9 cellular contexts compared by ENCODE assay signal in the genomic region with DNA sequence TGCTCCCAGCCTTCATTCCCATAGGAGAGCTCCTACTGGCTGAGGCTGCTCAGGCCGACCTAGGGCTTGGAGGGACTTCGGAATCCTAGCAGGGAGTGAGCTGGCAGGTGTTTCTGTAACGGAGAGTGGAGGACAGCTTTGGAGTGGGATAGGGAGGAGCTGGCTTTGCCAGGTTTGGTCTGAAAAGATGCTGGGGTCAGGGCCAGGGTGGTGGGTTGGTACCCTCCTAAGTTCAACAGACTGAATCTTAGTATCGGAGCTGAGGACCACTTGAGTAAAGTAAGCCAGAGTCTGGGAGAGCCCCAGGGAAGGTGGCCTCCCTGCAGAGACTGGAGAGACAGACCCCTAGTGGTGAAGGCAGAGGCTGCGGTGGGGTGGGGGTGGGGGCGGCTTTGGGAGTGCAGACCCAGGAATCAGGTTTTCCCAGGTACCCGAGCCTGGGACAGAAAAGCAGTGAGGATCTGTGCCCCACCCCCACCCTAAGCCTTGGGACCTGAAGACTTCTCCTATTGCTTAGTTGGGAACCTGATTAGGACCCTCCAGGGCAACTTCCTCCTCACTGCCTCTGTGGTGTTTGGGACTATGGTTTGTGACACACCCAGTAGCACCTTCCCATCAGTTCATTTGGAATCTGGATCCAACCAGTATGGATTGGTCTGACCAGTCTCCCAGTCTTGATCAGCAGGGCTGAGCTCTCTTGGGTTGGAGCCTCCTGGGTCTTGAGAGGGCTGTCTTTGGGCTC. TPM values are rescaled to one million over a fixed set of nuclear protein-coding genes. Genes with fewer than 3 reads are reported as not detected.
DNase-seq lines count a peak whose midpoint lies in the region; ATAC-seq, FAIRE-seq and TF ChIP-seq lines count a peak whose summit lies in the region.
"Had no signal": no experiment of that assay in that cellular context is flagged by ENCODE, and none has a peak within 500 bp of the region (broad histone marks: within the 10 kb centered on the region; RNA-seq: fewer than 3 reads in every experiment).

No MANE protein-coding gene starts in this region.

- no peak for TF ChIP-seq POLR2A in heart left ventricle (IDR thresholded peaks at IDR 0.05)
- no peak for TF ChIP-seq POLR2A in HepG2 (IDR thresholded peaks at IDR 0.05; ENCODE audit: insufficient read depth in 1 of 2, low read depth in 2 of 2, low read length in 2 of 2)

- FAIRE-seq in HepG2 (lab: Jason Lieb, UNC): peak; percentile 73

- intact Hi-C loops in heart left ventricle (cut with DNase I): loop anchor here in 7 of 10 donors (5.0 to 10.0 kb wide), 5 partner anchors 39 to 229 kb away; partner anchors contain the start of genes KANSL3 (in 2 of the 7) and ARID5A (in 1 of the 7)
- intact Hi-C loops in cardiac septum (cut with DNase I): loop anchor here (2.0 to 5.0 kb wide), 3 partner anchors 37 to 211 kb away; partner anchors contain the start of gene ANKRD39
- intact Hi-C loops in HepG2 (cut with micrococcal nuclease; ENCODE audit: unreplicated experiment): loop anchor here (1.0 to 10.0 kb wide), 7 partner anchors 37 to 226 kb away; partner anchors contain the start of genes ARID5A and CNNM3

- H3K9me3 ChIP-seq in heart left ventricle: no peaks in the 10 kb centered on the region
- no peaks in the 10 kb centered on the region for H3K9me3 ChIP-seq in HepG2 (ENCODE audit: low read length)
- H3K9me3 ChIP-seq in thoracic aorta: no peaks in the 10 kb centered on the region

- H3K4me1 ChIP-seq in heart left ventricle (peaks cover 0 to 50% (median 38%) of the 10 kb centered on the region in 12 donors), HepG2 (ENCODE audit: insufficient read depth, low read length) (peaks cover 86% of the 10 kb centered on the region), thoracic aorta (ENCODE audit: control insufficient read depth in 1 of 2, low read depth in 2 of 2) (peaks cover 21 to 61% of the 10 kb centered on the region in 2 donors)

- in situ Hi-C loops in T47D (cut with HindIII; ENCODE audit: low pct_unique_long_range_greater_than_20kb, low sequenced_read_pairs): no loop called here
- in situ Hi-C loops in HepG2 (cut with HindIII; ENCODE audit: extremely low pct_ligation_motif_present, low pct_unique_long_range_greater_than_20kb): no loop called here

- H2AFZ ChIP-seq in HepG2 (ENCODE audit: low read length): peak overlapping the region; percentile 45

- no peak for TF ChIP-seq EP300 in HepG2 (IDR thresholded peaks at IDR 0.05; ENCODE audit: low read depth in 2 of 2, low read length in 2 of 2)
- no peak for TF ChIP-seq EP300 in HepG2 (CRISPR knock-in tag; IDR thresholded peaks at IDR 0.05; ENCODE audit: borderline replicate concordance)

- no TSS peak for BruUV-seq in HepG2 (replicated peaks; lab: Mats Ljungman, UMichigan)

- H3K9ac ChIP-seq in HepG2 (ENCODE audit: insufficient read depth, low read depth, low read length): peak overlapping the region; percentile 53; the same call in 1 of the 2 replicates

- H4K20me1 ChIP-seq in HepG2 (ENCODE audit: insufficient read depth, low read length): no peaks in the 10 kb centered on the region; the same call in 1 of the 2 replicates

- H3K27ac ChIP-seq in heart left ventricle (peak overlapping the region in 6 of 12 donors; percentile 6 to 72 (median 40)), HepG2 (ENCODE audit: extremely low read length, insufficient read depth, low read length) (peak overlapping the region; percentile 17), thoracic aorta (peak overlapping the region; percentile 27 to 49)
- H3K27ac ChIP-seq: epithelial cell of prostate had no signal

- CTCF ChIA-PET in HepG2 (lab: Yijun Ruan, JAX; ENCODE audit: low intra/inter-chr PET ratio, low total read pairs): interaction anchor here (1.4 kb wide), 1 partner anchor 38 kb away, joined by 3 read pairs; no protein-coding TSS in a partner anchor

- H3K27me3 ChIP-seq in heart left ventricle (no peaks in the 10 kb centered on the region), HepG2 (ENCODE audit: control insufficient read depth in 1 of 2, insufficient read depth in 2 of 2, low read length in 2 of 2) (peaks cover 0 to 3% of the 10 kb centered on the region in 2 experiments; a peak in 1 of 5 replicates), thoracic aorta (replicated peaks; ENCODE audit: insufficient read depth) (no peaks in the 10 kb centered on the region)

- DNase-seq in heart left ventricle (no peak), cardiac septum (ENCODE audit: low spot score) (no peak), NCI-H526 (lab: John Stamatoyannopoulos, UW) (peak; percentile 46 to 76), T47D (ENCODE audit: low read depth in 1 of 2, low spot score in 1 of 2) (peak; percentile 44 to 71), HepG2 (ENCODE audit: low spot score) (peak; percentile 49), thoracic aorta (ENCODE audit: low spot score) (no peak), occipital lobe (lab: John Stamatoyannopoulos, UW) (no peak)

- peak overlapping the region; percentile 100 for H3K4me2 ChIP-seq in HepG2 (ENCODE audit: low read depth, low read length)

- H3K4me3 ChIP-seq in heart left ventricle: peak overlapping the region in 10 of 12 donors; percentile 22 to 91 (median 58)
- H3K4me3 ChIP-seq in HepG2 (replicated peaks in 1 of 3; ENCODE audit: insufficient read depth in 1 of 3, low read depth in 2 of 3, low read length in 3 of 3): peak overlapping the region; percentile 59 to 94 (median 77)
- H3K4me3 ChIP-seq in thoracic aorta: peak overlapping the region; percentile 83

- WGBS in heart left ventricle, 4 donors: 28 to 51% (median 33%) methylated on average over 4 to 7 of the region's 7 CpGs
- WGBS in HepG2 (ENCODE audit: low lambda C conversion rate): 3% methylated on average over 7 of the region's 7 CpGs

- peak in 9 of 12 donors; percentile 19 to 55 (median 43) for TF ChIP-seq CTCF in heart left ventricle (IDR thresholded peaks at IDR 0.05)
- peak; percentile 69 for TF ChIP-seq CTCF in HepG2 (CRISPR knock-in tag; IDR thresholded peaks at IDR 0.05)
- TF ChIP-seq CTCF in thoracic aorta (IDR thresholded peaks at IDR 0.05): peak; percentile 53

- peaks cover 25% of the 10 kb centered on the region for H3K79me2 ChIP-seq in HepG2 (ENCODE audit: insufficient read depth, low read length)

- peak in 1 of 4 donors; percentile 19 for ATAC-seq in heart left ventricle
- ATAC-seq in HepG2: peak; percentile 69
- ATAC-seq in thoracic aorta (ENCODE audit: insufficient number of reproducible peaks, low FRiP score, low read depth): no peak
- ATAC-seq in HG03432 (IDR thresholded peaks at IDR 0.05; ENCODE audit: unreplicated experiment): no peak

- TF ChIP-seq RAD21 in HepG2 (CRISPR knock-in tag; IDR thresholded peaks at IDR 0.05): 0 out of 2 replicates have a peak, but pooled peaks have one; percentile 19

- POLR2A ChIA-PET in HepG2 (lab: Yijun Ruan, JAX): interaction anchor here (0.8 to 2.6 kb wide), 7 partner anchors 25 to 214 kb away, joined by 3 to 14 read pairs (median 3); partner anchors contain the start of genes ANKRD39 and CNNM3

- H3K36me3 ChIP-seq in heart left ventricle (peaks cover 0 to 4% (median 0%) of the 10 kb centered on the region in 9 donors), HepG2 (replicated peaks in 1 of 2; ENCODE audit: control insufficient read depth in 1 of 2, insufficient read depth in 2 of 2, low read length in 2 of 2) (no peaks in the 10 kb centered on the region; a peak in 1 of 5 replicates), thoracic aorta (no peaks in the 10 kb centered on the region)

RNA-seq across cellular contexts. Expression of gene CNNM4, which starts 3.0 kb away (rescaled TPM):
- total RNA-seq in heart left ventricle (10 to 100 TPM; 13.1 to 47.7 (median 28.7) TPM), cardiac septum (36.8 TPM), HepG2 (2016; rRNA removed; fragmentation: Illumina TruSeq; extraction: Trizol) (3.0 and 5.9 TPM in 2 replicates), thoracic aorta (1 to 10 TPM; 6.5 TPM), occipital lobe (8.1 TPM)
- polyA plus RNA-seq in heart left ventricle (10 to 100 TPM; 11.3 to 12.7 TPM), HepG2 (2011; rRNA removed) (8.4 and 9.8 TPM in 2 replicates)
- total RNA-seq in HepG2 (2016; cell fraction: cytosol; rRNA removed; fragmentation: Illumina TruSeq; extraction: Trizol; ENCODE audit: low read depth): 1.1 and 2.4 TPM in 2 replicates
- total RNA-seq in HepG2 (2016; cell fraction: insoluble cytoplasmic fraction; rRNA removed; fragmentation: Illumina TruSeq; extraction: Trizol): 2.3 and 6.5 TPM in 2 replicates
- 2.0 and 2.2 TPM in 2 replicates for total RNA-seq in HepG2 (2016; cell fraction: membrane; rRNA removed; fragmentation: Illumina TruSeq; extraction: Trizol)
- 6.5 and 8.1 TPM in 2 replicates for total RNA-seq in HepG2 (2016; cell fraction: nucleus; rRNA removed; fragmentation: Illumina TruSeq; extraction: Trizol)
- polyA plus RNA-seq in HepG2 (2011; cell fraction: cytosol; rRNA removed): 8.0 and 8.1 TPM in 2 replicates
- polyA plus RNA-seq in HepG2 (2011; cell fraction: nucleus; rRNA removed): 9.1 and 9.4 TPM in 2 replicates
- 7.9 and 10.3 TPM in 2 replicates for polyA plus RNA-seq in HepG2 (2012)
- 0.29 and 0.40 TPM in 2 replicates for polyA plus RNA-seq in HepG2 (2016; cell fraction: cytosol; fragmentation: Illumina TruSeq; extraction: Trizol; ENCODE audit: low read depth)
- 2.5 and 3.5 TPM in 2 replicates for polyA plus RNA-seq in HepG2 (2016; cell fraction: insoluble cytoplasmic fraction; fragmentation: Illumina TruSeq; extraction: Trizol; ENCODE audit: low read depth)
- polyA plus RNA-seq in HepG2 (2016; cell fraction: membrane; fragmentation: Illumina TruSeq; extraction: Trizol; ENCODE audit: low read depth): 0.74 and 1.2 TPM in 2 replicates
- 11.8 and 13.7 TPM in 2 replicates for polyA plus RNA-seq in HepG2 (2016; cell fraction: nucleus; fragmentation: Illumina TruSeq; extraction: Trizol; ENCODE audit: insufficient read depth, low read depth)
- polyA minus RNA-seq in HepG2 (2011; rRNA and poly(A)+ RNA removed; ENCODE audit: low replicate concordance): 13.7 and 29.0 TPM in 2 replicates
- 9.9 and 11.2 TPM in 2 replicates for polyA minus RNA-seq in HepG2 (2011; cell fraction: cytosol; rRNA and poly(A)+ RNA removed)
- 5.8 and 8.3 TPM in 2 replicates for polyA minus RNA-seq in HepG2 (2011; cell fraction: nucleus; rRNA and poly(A)+ RNA removed)

RNA-seq across cellular contexts. Expression of gene LMAN2L, which starts 23.8 kb away (rescaled TPM):
- total RNA-seq in heart left ventricle: 10 to 100 TPM; 15.1 to 27.8 (median 20.5) TPM
- 10 to 100 TPM; 11.3 to 38.5 TPM for polyA plus RNA-seq in heart left ventricle
- 17.0 TPM for total RNA-seq in cardiac septum
- total RNA-seq in HepG2 (2016; rRNA removed; fragmentation: Illumina TruSeq; extraction: Trizol): 27.7 and 57.9 TPM in 2 replicates
- 5.3 and 5.5 TPM in 2 replicates for total RNA-seq in HepG2 (2016; cell fraction: cytosol; rRNA removed; fragmentation: Illumina TruSeq; extraction: Trizol; ENCODE audit: low read depth)
- 29.7 and 60.7 TPM in 2 replicates for total RNA-seq in HepG2 (2016; cell fraction: insoluble cytoplasmic fraction; rRNA removed; fragmentation: Illumina TruSeq; extraction: Trizol)
- total RNA-seq in HepG2 (2016; cell fraction: membrane; rRNA removed; fragmentation: Illumina TruSeq; extraction: Trizol): 15.8 and 16.4 TPM in 2 replicates
- total RNA-seq in HepG2 (2016; cell fraction: nucleus; rRNA removed; fragmentation: Illumina TruSeq; extraction: Trizol): 44.6 and 50.0 TPM in 2 replicates
- 35.5 and 39.1 TPM in 2 replicates for polyA plus RNA-seq in HepG2 (2011; rRNA removed)
- polyA plus RNA-seq in HepG2 (2011; cell fraction: cytosol; rRNA removed): 35.1 and 42.4 TPM in 2 replicates
- 15.9 and 18.6 TPM in 2 replicates for polyA plus RNA-seq in HepG2 (2011; cell fraction: nucleus; rRNA removed)
- polyA plus RNA-seq in HepG2 (2012): 26.8 and 32.8 TPM in 2 replicates
- polyA plus RNA-seq in HepG2 (2016; cell fraction: cytosol; fragmentation: Illumina TruSeq; extraction: Trizol; ENCODE audit: low read depth): 4.4 and 4.8 TPM in 2 replicates
- 22.3 and 26.0 TPM in 2 replicates for polyA plus RNA-seq in HepG2 (2016; cell fraction: insoluble cytoplasmic fraction; fragmentation: Illumina TruSeq; extraction: Trizol; ENCODE audit: low read depth)
- 8.6 and 9.7 TPM in 2 replicates for polyA plus RNA-seq in HepG2 (2016; cell fraction: membrane; fragmentation: Illumina TruSeq; extraction: Trizol; ENCODE audit: low read depth)
- 59.0 and 65.6 TPM in 2 replicates for polyA plus RNA-seq in HepG2 (2016; cell fraction: nucleus; fragmentation: Illumina TruSeq; extraction: Trizol; ENCODE audit: insufficient read depth, low read depth)
- 29.8 and 46.9 TPM in 2 replicates for polyA minus RNA-seq in HepG2 (2011; rRNA and poly(A)+ RNA removed; ENCODE audit: low replicate concordance)
- polyA minus RNA-seq in HepG2 (2011; cell fraction: cytosol; rRNA and poly(A)+ RNA removed): 15.0 and 15.6 TPM in 2 replicates
- 17.9 and 20.5 TPM in 2 replicates for polyA minus RNA-seq in HepG2 (2011; cell fraction: nucleus; rRNA and poly(A)+ RNA removed)
- 10 to 100 TPM in 1 of 2 donors, 1 to 10 TPM in 1; 9.1 to 12.8 TPM for total RNA-seq in thoracic aorta
- total RNA-seq in occipital lobe: 21.7 TPM

RNA-seq across cellular contexts. Expression of gene CNNM3, which starts 52.4 kb away (rescaled TPM):
- total RNA-seq in heart left ventricle (10 to 100 TPM in 6 of 9 donors, 1 to 10 TPM in 3; 6.6 to 17.7 (median 10.6) TPM), cardiac septum (10.7 TPM), HepG2 (2016; rRNA removed; fragmentation: Illumina TruSeq; extraction: Trizol) (8.4 and 21.2 TPM in 2 replicates), thoracic aorta (10 to 100 TPM; 11.5 to 14.3 TPM), occipital lobe (8.3 TPM)
- polyA plus RNA-seq in heart left ventricle (1 to 10 TPM; 5.1 to 7.1 TPM), HepG2 (2011; rRNA removed) (27.9 and 43.4 TPM in 2 replicates)
- total RNA-seq in HepG2 (2016; cell fraction: cytosol; rRNA removed; fragmentation: Illumina TruSeq; extraction: Trizol; ENCODE audit: low read depth): 5.5 and 5.9 TPM in 2 replicates
- total RNA-seq in HepG2 (2016; cell fraction: insoluble cytoplasmic fraction; rRNA removed; fragmentation: Illumina TruSeq; extraction: Trizol): 6.5 and 21.5 TPM in 2 replicates
- total RNA-seq in HepG2 (2016; cell fraction: membrane; rRNA removed; fragmentation: Illumina TruSeq; extraction: Trizol): 8.5 and 9.2 TPM in 2 replicates
- 22.7 and 27.7 TPM in 2 replicates for total RNA-seq in HepG2 (2016; cell fraction: nucleus; rRNA removed; fragmentation: Illumina TruSeq; extraction: Trizol)
- 24.2 and 26.5 TPM in 2 replicates for polyA plus RNA-seq in HepG2 (2011; cell fraction: cytosol; rRNA removed)
- polyA plus RNA-seq in HepG2 (2011; cell fraction: nucleus; rRNA removed): 68.4 and 71.2 TPM in 2 replicates
- polyA plus RNA-seq in HepG2 (2012): 35.8 and 38.5 TPM in 2 replicates
- 4.3 and 4.5 TPM in 2 replicates for polyA plus RNA-seq in HepG2 (2016; cell fraction: cytosol; fragmentation: Illumina TruSeq; extraction: Trizol; ENCODE audit: low read depth)
- polyA plus RNA-seq in HepG2 (2016; cell fraction: insoluble cytoplasmic fraction; fragmentation: Illumina TruSeq; extraction: Trizol; ENCODE audit: low read depth): 11.7 and 14.4 TPM in 2 replicates
- polyA plus RNA-seq in HepG2 (2016; cell fraction: membrane; fragmentation: Illumina TruSeq; extraction: Trizol; ENCODE audit: low read depth): 10.0 and 11.0 TPM in 2 replicates
- 48.6 and 52.0 TPM in 2 replicates for polyA plus RNA-seq in HepG2 (2016; cell fraction: nucleus; fragmentation: Illumina TruSeq; extraction: Trizol; ENCODE audit: insufficient read depth, low read depth)
- polyA minus RNA-seq in HepG2 (2011; rRNA and poly(A)+ RNA removed; ENCODE audit: low replicate concordance): 49.9 and 152 TPM in 2 replicates
- polyA minus RNA-seq in HepG2 (2011; cell fraction: cytosol; rRNA and poly(A)+ RNA removed): 50.4 and 69.9 TPM in 2 replicates
- polyA minus RNA-seq in HepG2 (2011; cell fraction: nucleus; rRNA and poly(A)+ RNA removed): 56.1 and 70.2 TPM in 2 replicates

Comparison
In these comparisons a context has a peak if more than half of its experiments do, and no peak if none do; other contexts are left out.
1. DNase-seq: peak in NCI-H526 (2 of 2), T47D (2 of 2) and HepG2 (single experiment); none in heart left ventricle (0 of 5), cardiac septum (single experiment), thoracic aorta (single experiment) and occipital lobe (single experiment).
2. Peak in every context shown above with its lines, with median percentiles within 50 percentile points of each other: H3K4me3 ChIP-seq and CTCF ChIP-seq.